In genomic region chr4:13464973-13465372, GRCh38 we compare ENCODE assay signal across 29 cellular contexts.
"Had no signal": no experiment of that assay in that cellular context is flagged by ENCODE, and none has a peak within 500 bp of the region (broad histone marks: within the 10 kb centered on the region; RNA-seq: fewer than 3 reads in every experiment).

No MANE protein-coding gene starts in this region.

- H3K9me3 ChIP-seq: gastrocnemius medialis, mucosa of descending colon, prostate gland, stomach, thyroid gland, vagina had no signal

- H3K9me3 Mint-ChIP-seq: dendritic cell treated with granulocyte-macrophage colony-stimulating factor and Interleukin-4, amounts not matched to agents 40 ng/mL and 50 ng/mL, for 4 days; endodermal cell; natural killer cell treated with Interleukin-12 subunit alpha and Interleukin-12 subunit beta and Interleukin-15 and Interleukin-18, amount 100 ng/mL, for 72 hours had no signal

- ATAC-seq: esophagus mucosa; gastrocnemius medialis; left lobe of liver; mucosa of descending colon; natural killer cell treated with Interleukin-12 subunit alpha and Interleukin-12 subunit beta and Interleukin-15 and Interleukin-18, amount 100 ng/mL, for 72 hours; sciatic nerve had no signal

- H3K27me3 ChIP-seq: gastrocnemius medialis, neural progenitor cell, right atrium auricular region, stomach, thyroid gland, vagina had no signal

- H3K4me1 ChIP-seq: gastrocnemius medialis, neural progenitor cell, prostate gland, stomach, thyroid gland, vagina had no signal

- H3K27me3 Mint-ChIP-seq: dendritic cell treated with granulocyte-macrophage colony-stimulating factor and Interleukin-4, amounts not matched to agents 40 ng/mL and 50 ng/mL, for 4 days; memory B cell; naive B cell; natural killer cell treated with Interleukin-12 subunit alpha and Interleukin-12 subunit beta and Interleukin-15 and Interleukin-18, amount 100 ng/mL, for 72 hours had no signal

- DNase-seq: effector CD8-positive, alpha-beta T cell; endodermal cell; foreskin fibroblast; gastrocnemius medialis; head of caudate nucleus; kidney; mucosa of descending colon; naive B cell; stimulated activated CD4-positive, alpha-beta T cell treated with anti-CD3 and anti-CD28 coated beads, Interleukin-12 subunit alpha, Interleukin-12 subunit beta, amount 100 ng/mL, for 4 hours; stimulated activated CD4-positive, alpha-beta T cell treated with anti-CD3 and anti-CD28 coated beads, Interleukin-1b, Interleukin-23, amount 100 ng/mL, for 48 hours; stimulated activated CD4-positive, alpha-beta T cell treated with anti-CD3 and anti-CD28 coated beads, Interleukin-4, amount 100 ng/mL, for 1 hour; stimulated activated CD8-positive, alpha-beta memory T cell treated with anti-CD3 and anti-CD28 coated beads, Interleukin-4, amount 100 ng/mL, for 48 hours; stimulated activated naive CD4-positive, alpha-beta T cell treated with Interleukin-2 at 50 U/mL for 16 hours; stomach; thyroid gland; trophoblast cell had no signal

- H3K36me3 ChIP-seq: gastrocnemius medialis, prostate gland, thyroid gland, vagina had no signal

- H3K9ac ChIP-seq: neural progenitor cell had no signal

- H3K4me3 ChIP-seq: gastrocnemius medialis, lung, mucosa of descending colon, neural progenitor cell, prostate gland, right atrium auricular region, smooth muscle cell, stomach, thyroid gland, vagina had no signal

- H3K4me2 ChIP-seq: neural progenitor cell, smooth muscle cell had no signal

- H3K27ac Mint-ChIP-seq: dendritic cell treated with granulocyte-macrophage colony-stimulating factor and Interleukin-4, amounts not matched to agents 40 ng/mL and 50 ng/mL, for 4 days; memory B cell; natural killer cell treated with Interleukin-12 subunit alpha and Interleukin-12 subunit beta and Interleukin-15 and Interleukin-18, amount 100 ng/mL, for 72 hours; neural progenitor cell had no signal

- FAIRE-seq: kidney had no signal

- H3K4me3 Mint-ChIP-seq: dendritic cell treated with granulocyte-macrophage colony-stimulating factor and Interleukin-4, amounts not matched to agents 40 ng/mL and 50 ng/mL, for 4 days; endodermal cell; memory B cell; naive B cell; natural killer cell treated with Interleukin-12 subunit alpha and Interleukin-12 subunit beta and Interleukin-15 and Interleukin-18, amount 100 ng/mL, for 72 hours; neural progenitor cell had no signal

- H3K4me1 Mint-ChIP-seq: neural progenitor cell had no signal

- H2AFZ ChIP-seq: neural progenitor cell had no signal

- H3K27ac ChIP-seq: epithelial cell of prostate, gastrocnemius medialis, neural progenitor cell, prostate gland, right atrium auricular region, stomach, thyroid gland, vagina had no signal
